1 cellular context compared by ENCODE assay signal in the genomic region with DNA sequence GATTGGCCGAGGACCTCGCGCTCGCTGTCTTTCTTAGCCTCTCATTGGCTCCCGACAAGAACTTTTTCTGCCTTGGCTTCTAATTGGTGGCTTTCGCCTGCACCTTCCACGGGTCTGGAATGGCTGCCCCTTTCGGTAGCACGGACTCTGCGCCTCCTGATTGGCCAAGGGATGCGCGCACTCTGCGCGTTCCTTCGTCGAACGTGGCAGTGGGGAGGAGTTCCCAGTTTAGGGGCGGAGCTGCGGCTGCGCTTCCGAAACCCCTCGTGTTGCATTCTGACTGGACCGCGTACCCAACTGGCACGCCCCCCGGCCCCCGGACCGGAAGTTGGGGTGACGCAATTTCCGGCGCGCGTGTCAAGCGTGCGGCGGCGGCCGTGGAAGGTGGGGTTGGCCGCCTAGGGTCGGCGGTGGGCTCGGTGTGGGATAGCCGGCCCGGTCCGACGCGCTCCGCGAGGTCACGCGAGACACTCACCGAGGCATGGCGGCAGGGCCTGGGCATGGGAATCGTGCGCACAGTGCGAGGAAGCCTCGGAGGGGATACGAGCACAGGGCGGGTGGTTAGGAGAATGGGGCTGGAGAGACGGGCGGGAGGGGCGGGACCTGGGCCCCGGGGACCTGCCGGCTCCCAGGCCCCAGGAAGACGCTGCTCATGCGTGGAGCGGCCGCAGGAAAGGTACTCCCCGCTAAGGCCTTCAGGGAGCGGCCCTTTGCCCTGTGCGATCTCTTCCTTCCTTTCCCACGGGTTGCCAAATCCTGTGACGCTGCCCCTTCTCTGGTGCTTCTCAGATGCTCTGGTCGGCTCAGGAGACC.
TF ChIP-seq lines count a peak whose summit lies in the region.

No MANE protein-coding gene starts in this region.

TF ChIP-seq in HepG2, 621 proteins besides CTCF, POLR2A, EP300 and RAD21 (continues in another document):
- peak; percentile 95 for TF ChIP-seq NFYC (CRISPR knock-in tag; IDR thresholded peaks at IDR 0.05)
- peak; percentile 92 for TF ChIP-seq ETV6 (CRISPR knock-in tag; conservative IDR thresholded peaks at IDR 0.05)
- TF ChIP-seq, protein P1, sequence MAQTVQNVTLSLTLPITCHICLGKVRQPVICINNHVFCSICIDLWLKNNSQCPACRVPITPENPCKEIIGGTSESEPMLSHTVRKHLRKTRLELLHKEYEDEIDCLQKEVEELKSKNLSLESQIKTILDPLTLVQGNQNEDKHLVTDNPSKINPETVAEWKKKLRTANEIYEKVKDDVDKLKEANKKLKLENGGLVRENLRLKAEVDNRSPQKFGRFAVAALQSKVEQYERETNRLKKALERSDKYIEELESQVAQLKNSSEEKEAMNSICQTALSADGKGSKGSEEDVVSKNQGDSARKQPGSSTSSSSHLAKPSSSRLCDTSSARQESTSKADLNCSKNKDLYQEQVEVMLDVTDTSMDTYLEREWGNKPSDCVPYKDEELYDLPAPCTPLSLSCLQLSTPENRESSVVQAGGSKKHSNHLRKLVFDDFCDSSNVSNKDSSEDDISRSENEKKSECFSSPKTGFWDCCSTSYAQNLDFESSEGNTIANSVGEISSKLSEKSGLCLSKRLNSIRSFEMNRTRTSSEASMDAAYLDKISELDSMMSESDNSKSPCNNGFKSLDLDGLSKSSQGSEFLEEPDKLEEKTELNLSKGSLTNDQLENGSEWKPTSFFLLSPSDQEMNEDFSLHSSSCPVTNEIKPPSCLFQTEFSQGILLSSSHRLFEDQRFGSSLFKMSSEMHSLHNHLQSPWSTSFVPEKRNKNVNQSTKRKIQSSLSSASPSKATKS (CRISPR knock-in tag; IDR thresholded peaks at IDR 0.05) = no peak; the same call in 1 of the 2 replicates
- TF ChIP-seq, protein P2, sequence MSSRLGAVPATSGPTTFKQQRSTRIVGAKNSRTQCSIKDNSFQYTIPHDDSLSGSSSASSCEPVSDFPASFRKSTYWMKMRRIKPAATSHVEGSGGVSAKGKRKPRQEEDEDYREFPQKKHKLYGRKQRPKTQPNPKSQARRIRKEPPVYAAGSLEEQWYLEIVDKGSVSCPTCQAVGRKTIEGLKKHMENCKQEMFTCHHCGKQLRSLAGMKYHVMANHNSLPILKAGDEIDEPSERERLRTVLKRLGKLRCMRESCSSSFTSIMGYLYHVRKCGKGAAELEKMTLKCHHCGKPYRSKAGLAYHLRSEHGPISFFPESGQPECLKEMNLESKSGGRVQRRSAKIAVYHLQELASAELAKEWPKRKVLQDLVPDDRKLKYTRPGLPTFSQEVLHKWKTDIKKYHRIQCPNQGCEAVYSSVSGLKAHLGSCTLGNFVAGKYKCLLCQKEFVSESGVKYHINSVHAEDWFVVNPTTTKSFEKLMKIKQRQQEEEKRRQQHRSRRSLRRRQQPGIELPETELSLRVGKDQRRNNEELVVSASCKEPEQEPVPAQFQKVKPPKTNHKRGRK (CRISPR knock-in tag; IDR thresholded peaks at IDR 0.05) = no peak
- TF ChIP-seq MEIS2 (CRISPR knock-in tag; IDR thresholded peaks at IDR 0.05) = peak; percentile 77
- no peak for TF ChIP-seq ZSCAN30 (CRISPR knock-in tag; IDR thresholded peaks at IDR 0.05)
- no peak for TF ChIP-seq FIP1L1 (IDR thresholded peaks at IDR 0.05; ENCODE audit: borderline replicate concordance, insufficient read depth, low read depth, low read length)
- TF ChIP-seq SNAPC2 (CRISPR knock-in tag; IDR thresholded peaks at IDR 0.05) = no peak
- TF ChIP-seq BCL3 (CRISPR knock-in tag; IDR thresholded peaks at IDR 0.05) = peak; percentile 25; the same call in 1 of the 2 replicates
- TF ChIP-seq, protein P3, sequence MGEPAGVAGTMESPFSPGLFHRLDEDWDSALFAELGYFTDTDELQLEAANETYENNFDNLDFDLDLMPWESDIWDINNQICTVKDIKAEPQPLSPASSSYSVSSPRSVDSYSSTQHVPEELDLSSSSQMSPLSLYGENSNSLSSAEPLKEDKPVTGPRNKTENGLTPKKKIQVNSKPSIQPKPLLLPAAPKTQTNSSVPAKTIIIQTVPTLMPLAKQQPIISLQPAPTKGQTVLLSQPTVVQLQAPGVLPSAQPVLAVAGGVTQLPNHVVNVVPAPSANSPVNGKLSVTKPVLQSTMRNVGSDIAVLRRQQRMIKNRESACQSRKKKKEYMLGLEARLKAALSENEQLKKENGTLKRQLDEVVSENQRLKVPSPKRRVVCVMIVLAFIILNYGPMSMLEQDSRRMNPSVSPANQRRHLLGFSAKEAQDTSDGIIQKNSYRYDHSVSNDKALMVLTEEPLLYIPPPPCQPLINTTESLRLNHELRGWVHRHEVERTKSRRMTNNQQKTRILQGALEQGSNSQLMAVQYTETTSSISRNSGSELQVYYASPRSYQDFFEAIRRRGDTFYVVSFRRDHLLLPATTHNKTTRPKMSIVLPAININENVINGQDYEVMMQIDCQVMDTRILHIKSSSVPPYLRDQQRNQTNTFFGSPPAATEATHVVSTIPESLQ (CRISPR knock-in tag; conservative IDR thresholded peaks at IDR 0.05) = peak; percentile 51; the same call in 1 of the 2 replicates
- TF ChIP-seq NR2F6 (IDR thresholded peaks at IDR 0.05) = no peak
- peak; percentile 75 for TF ChIP-seq NR2F6 (CRISPR knock-in tag; IDR thresholded peaks at IDR 0.05)
- peak; percentile 72; the same call in 1 of the 2 replicates for TF ChIP-seq KDM4B (CRISPR knock-in tag; IDR thresholded peaks at IDR 0.05)
- TF ChIP-seq ZNF616 (CRISPR knock-in tag; IDR thresholded peaks at IDR 0.05; ENCODE audit: low read depth) = peak; percentile 63; the same call in 1 of the 2 replicates
- TF ChIP-seq ZNF589 (CRISPR knock-in tag; conservative IDR thresholded peaks at IDR 0.05) = peak; percentile 96
- no peak for TF ChIP-seq CBX1 (IDR thresholded peaks at IDR 0.05; ENCODE audit: low read depth)
- peak; percentile 85; the same call in 1 of the 2 replicates for TF ChIP-seq ZNF75D (CRISPR knock-in tag; IDR thresholded peaks at IDR 0.05; ENCODE audit: borderline replicate concordance)
- TF ChIP-seq FOXP1 (IDR thresholded peaks at IDR 0.05) = no peak
- TF ChIP-seq FOXP1 (CRISPR knock-in tag; IDR thresholded peaks at IDR 0.05) = no peak
- peak; percentile 84; the same call in 1 of the 2 replicates for TF ChIP-seq PRMT3 (CRISPR knock-in tag; IDR thresholded peaks at IDR 0.05; ENCODE audit: borderline replicate concordance, low read depth)
- TF ChIP-seq CHCHD3 (CRISPR knock-in tag; IDR thresholded peaks at IDR 0.05) = peak; percentile 93; the same call in 1 of the 2 replicates
- TF ChIP-seq MAFK (conservative IDR thresholded peaks at IDR 0.05 in 1 of 2, IDR thresholded peaks at IDR 0.05 in 1 of 2; ENCODE audit: low read length in 2 of 2) = no peak
- TF ChIP-seq ZNF841 (CRISPR knock-in tag; IDR thresholded peaks at IDR 0.05; ENCODE audit: borderline replicate concordance) = no peak
- no peak for TF ChIP-seq ONECUT2 (CRISPR knock-in tag; IDR thresholded peaks at IDR 0.05)
- TF ChIP-seq NR2F1 (CRISPR knock-in tag; IDR thresholded peaks at IDR 0.05) = 0 out of 4 replicates have a peak, but pooled peaks of 1 of the 2 experiments have one; percentile 18
- no peak for TF ChIP-seq USF2 (IDR thresholded peaks at IDR 0.05; ENCODE audit: low read depth, low read length)
- peak; percentile 39; the same call in 1 of the 2 replicates for TF ChIP-seq USF2 (CRISPR knock-in tag; IDR thresholded peaks at IDR 0.05; ENCODE audit: borderline replicate concordance)
- TF ChIP-seq, protein P4, sequence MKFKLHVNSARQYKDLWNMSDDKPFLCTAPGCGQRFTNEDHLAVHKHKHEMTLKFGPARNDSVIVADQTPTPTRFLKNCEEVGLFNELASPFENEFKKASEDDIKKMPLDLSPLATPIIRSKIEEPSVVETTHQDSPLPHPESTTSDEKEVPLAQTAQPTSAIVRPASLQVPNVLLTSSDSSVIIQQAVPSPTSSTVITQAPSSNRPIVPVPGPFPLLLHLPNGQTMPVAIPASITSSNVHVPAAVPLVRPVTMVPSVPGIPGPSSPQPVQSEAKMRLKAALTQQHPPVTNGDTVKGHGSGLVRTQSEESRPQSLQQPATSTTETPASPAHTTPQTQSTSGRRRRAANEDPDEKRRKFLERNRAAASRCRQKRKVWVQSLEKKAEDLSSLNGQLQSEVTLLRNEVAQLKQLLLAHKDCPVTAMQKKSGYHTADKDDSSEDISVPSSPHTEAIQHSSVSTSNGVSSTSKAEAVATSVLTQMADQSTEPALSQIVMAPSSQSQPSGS (CRISPR knock-in tag; IDR thresholded peaks at IDR 0.05) = peak; percentile 99
- TF ChIP-seq NCOA5 (CRISPR knock-in tag; IDR thresholded peaks at IDR 0.05) = no peak
- TF ChIP-seq TCF12 (IDR thresholded peaks at IDR 0.05) = no peak
- TF ChIP-seq TCF12 (CRISPR knock-in tag; IDR thresholded peaks at IDR 0.05) = peak; percentile 91
- TF ChIP-seq CBFB (CRISPR knock-in tag; IDR thresholded peaks at IDR 0.05) = peak; percentile 87
- peak; percentile 88 for TF ChIP-seq ELF1 (CRISPR knock-in tag; IDR thresholded peaks at IDR 0.05)
- 0 out of 2 replicates have a peak, but pooled peaks have one; percentile 37 for TF ChIP-seq ZNF513 (CRISPR knock-in tag; conservative IDR thresholded peaks at IDR 0.05)
- TF ChIP-seq, protein P5, sequence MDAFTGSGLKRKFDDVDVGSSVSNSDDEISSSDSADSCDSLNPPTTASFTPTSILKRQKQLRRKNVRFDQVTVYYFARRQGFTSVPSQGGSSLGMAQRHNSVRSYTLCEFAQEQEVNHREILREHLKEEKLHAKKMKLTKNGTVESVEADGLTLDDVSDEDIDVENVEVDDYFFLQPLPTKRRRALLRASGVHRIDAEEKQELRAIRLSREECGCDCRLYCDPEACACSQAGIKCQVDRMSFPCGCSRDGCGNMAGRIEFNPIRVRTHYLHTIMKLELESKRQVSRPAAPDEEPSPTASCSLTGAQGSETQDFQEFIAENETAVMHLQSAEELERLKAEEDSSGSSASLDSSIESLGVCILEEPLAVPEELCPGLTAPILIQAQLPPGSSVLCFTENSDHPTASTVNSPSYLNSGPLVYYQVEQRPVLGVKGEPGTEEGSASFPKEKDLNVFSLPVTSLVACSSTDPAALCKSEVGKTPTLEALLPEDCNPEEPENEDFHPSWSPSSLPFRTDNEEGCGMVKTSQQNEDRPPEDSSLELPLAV (CRISPR knock-in tag; conservative IDR thresholded peaks at IDR 0.05; ENCODE audit: low read depth) = no peak
- peak; percentile 97 for TF ChIP-seq HDAC1 (CRISPR knock-in tag; IDR thresholded peaks at IDR 0.05)
- 0 out of 2 replicates have a peak, but pooled peaks have one; percentile 58 for TF ChIP-seq ZNF224 (CRISPR knock-in tag; IDR thresholded peaks at IDR 0.05)
- peak; percentile 6; the same call in 1 of the 2 replicates for TF ChIP-seq BORCS8-MEF2B (CRISPR knock-in tag; IDR thresholded peaks at IDR 0.05)
- TF ChIP-seq, protein P6, sequence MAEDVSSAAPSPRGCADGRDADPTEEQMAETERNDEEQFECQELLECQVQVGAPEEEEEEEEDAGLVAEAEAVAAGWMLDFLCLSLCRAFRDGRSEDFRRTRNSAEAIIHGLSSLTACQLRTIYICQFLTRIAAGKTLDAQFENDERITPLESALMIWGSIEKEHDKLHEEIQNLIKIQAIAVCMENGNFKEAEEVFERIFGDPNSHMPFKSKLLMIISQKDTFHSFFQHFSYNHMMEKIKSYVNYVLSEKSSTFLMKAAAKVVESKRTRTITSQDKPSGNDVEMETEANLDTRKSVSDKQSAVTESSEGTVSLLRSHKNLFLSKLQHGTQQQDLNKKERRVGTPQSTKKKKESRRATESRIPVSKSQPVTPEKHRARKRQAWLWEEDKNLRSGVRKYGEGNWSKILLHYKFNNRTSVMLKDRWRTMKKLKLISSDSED (CRISPR knock-in tag; IDR thresholded peaks at IDR 0.05) = no peak
- peak; percentile 96 for TF ChIP-seq ZFYVE20 (CRISPR knock-in tag; IDR thresholded peaks at IDR 0.05; ENCODE audit: borderline replicate concordance, low read depth)
